Comparison of ENCODE assay signal across 8 cellular contexts in genomic region chr14:22598099-22598895, GRCh38. TPM values are rescaled to one million over a fixed set of nuclear protein-coding genes. Genes with fewer than 3 reads are reported as not detected.
DNase-seq lines count a peak whose midpoint lies in the region; ATAC-seq and TF ChIP-seq lines count a peak whose summit lies in the region.

Gene ABHD4 (plus strand): TSS chr14:22598300. CDS start chr14:22598307, 7 bp downstream.

- peaks cover 34% of the 10 kb centered on the region for H3K4me1 Mint-ChIP-seq in osteocyte (ENCODE audit: unreplicated experiment)

- WGBS in adipose tissue, 3 donors = 0% methylated on average over 49 of the region's 49 CpGs

- TF ChIP-seq CTCF in osteocyte (IDR thresholded peaks at IDR 0.05) = no peak
- TF ChIP-seq CTCF in uterus (IDR thresholded peaks at IDR 0.05) = peak in 1 of 4 experiments; percentile 2

- H3K36me3 ChIP-seq in SJCRH30 = 0 out of 2 replicates have a peak, but pooled peaks cover 3% of the 10 kb centered on the region
- no peaks in the 10 kb centered on the region for H3K36me3 ChIP-seq in uterus

- H3K9me3 Mint-ChIP-seq in osteocyte (ENCODE audit: unreplicated experiment) = no peaks in the 10 kb centered on the region

- H3K27ac ChIP-seq in SJCRH30 = peak within 1 kb of the TSS; percentile 12; the same call in 1 of the 2 replicates
- H3K27ac ChIP-seq in adipose tissue (ENCODE audit: low read depth, low read length) = no peak within 1 kb of the TSS
- H3K27ac ChIP-seq in uterus = peak within 1 kb of the TSS; percentile 88 to 92

- ATAC-seq in GM19455 (IDR thresholded peaks at IDR 0.05; ENCODE audit: unreplicated experiment) = peak; percentile 88
- ATAC-seq in Right ventricle myocardium superior (ENCODE audit: poor library complexity) = peak; percentile 99

- peak within 1 kb of the TSS; percentile 97 for H3K27ac Mint-ChIP-seq in osteocyte (ENCODE audit: unreplicated experiment)

- no peaks in the 10 kb centered on the region for H3K27me3 ChIP-seq in SJCRH30
- H3K27me3 ChIP-seq in uterus = no peaks in the 10 kb centered on the region

- H3K4me1 ChIP-seq in SJCRH30 (peaks cover 7% of the 10 kb centered on the region), uterus (peaks cover 0 to 9% of the 10 kb centered on the region in 2 donors)

- DNase-seq in D341Med (ENCODE audit: low spot score) (peak; percentile 83), HT1080 (ENCODE audit: low read depth) (peak; percentile 50), SJCRH30 (peak; percentile 73 to 74), Right ventricle myocardium superior (peak; percentile 92), osteocyte (ENCODE audit: extremely low spot score, unreplicated experiment) (peak; percentile 91), uterus (peak; percentile 80)

- intact Hi-C loops in Right ventricle myocardium superior (cut with DNase I) (no loop called here), uterus (cut with DNase I; ENCODE audit: low total_unique reads) (no loop called here)

- peak within 1 kb of the TSS; percentile 98 for H3K4me3 Mint-ChIP-seq in osteocyte (ENCODE audit: unreplicated experiment)

- H3K4me3 ChIP-seq in SJCRH30 = peak within 1 kb of the TSS; percentile 66
- peak within 1 kb of the TSS; percentile 64 to 70 for H3K4me3 ChIP-seq in uterus

- H3K36me3 Mint-ChIP-seq in osteocyte (ENCODE audit: unreplicated experiment) = peaks cover 16% of the 10 kb centered on the region

- no peaks in the 10 kb centered on the region for H3K9me3 ChIP-seq in SJCRH30 (replicated peaks)
- no peaks in the 10 kb centered on the region for H3K9me3 ChIP-seq in uterus

- peak; percentile 84 to 97 for TF ChIP-seq POLR2A in uterus (IDR thresholded peaks at IDR 0.05)

- H3K27me3 Mint-ChIP-seq in osteocyte (ENCODE audit: unreplicated experiment) = peaks cover 22% of the 10 kb centered on the region

RNA-seq across cellular contexts. Expression of gene ABHD4, which starts in this region (rescaled TPM):
- total RNA-seq in HT1080 (2014; rRNA removed; shearing (Covaris generic)) = 3.5 and 6.9 TPM in 2 replicates
- 10.7 and 11.9 TPM in 2 replicates for polyA plus RNA-seq in HT1080 (2015; cell fraction: cytosol; rRNA removed)
- 12.8 and 14.3 TPM in 2 replicates for polyA plus RNA-seq in HT1080 (2015; cell fraction: nucleus; rRNA removed)
- total RNA-seq in SJCRH30 (2014; rRNA removed; shearing (Covaris generic)) = 6.1 and 7.2 TPM in 2 replicates
- polyA plus RNA-seq in adipose tissue = 10 to 100 TPM in 2 of 3 donors, 1 to 10 TPM in 1; 9.3 to 20.0 (median 19.5) TPM
- 19.7 TPM for total RNA-seq in Right ventricle myocardium superior
- total RNA-seq in osteocyte = 74.1 and 87.3 TPM in 2 replicates
- 10 to 100 TPM; 17.9 to 40.0 (median 28.6) TPM for total RNA-seq in uterus
